8 cellular contexts compared by ENCODE assay signal in the genomic region with DNA sequence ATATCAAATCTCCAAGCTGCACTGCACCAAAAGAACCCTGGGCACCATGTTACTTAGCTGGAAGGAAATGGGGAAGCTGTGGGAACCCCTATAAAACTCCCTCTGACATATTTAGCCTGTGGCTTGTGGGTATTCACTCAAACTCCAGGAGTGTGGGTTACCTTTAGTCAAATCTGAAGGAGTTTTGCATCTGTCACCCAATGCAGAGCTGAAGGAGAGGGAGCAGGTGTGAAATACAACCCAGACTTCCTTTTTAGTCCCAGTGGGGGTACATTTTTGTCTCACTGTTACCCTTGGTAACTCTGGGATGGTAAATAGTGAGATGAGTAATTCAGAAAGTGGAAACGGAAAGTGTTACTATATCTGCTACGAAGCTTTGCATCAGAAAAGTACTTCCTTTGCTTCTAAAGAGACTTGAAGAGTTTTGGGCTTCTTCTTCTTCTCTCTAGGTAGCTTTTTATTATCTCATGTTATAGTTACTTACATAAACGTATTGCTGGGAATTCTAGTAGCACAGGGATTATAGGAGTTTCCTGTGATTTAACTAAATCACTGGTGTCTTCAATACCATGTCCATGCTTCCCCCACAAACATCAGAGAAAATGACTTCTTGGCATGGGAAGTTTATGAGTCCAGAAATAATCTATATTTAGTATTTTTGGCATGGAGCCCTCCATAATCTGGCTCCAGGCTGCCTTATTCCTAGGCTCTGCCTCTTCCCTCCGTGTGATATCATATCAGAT.
DNase-seq lines count a peak whose midpoint lies in the region; ATAC-seq, FAIRE-seq and TF ChIP-seq lines count a peak whose summit lies in the region.

No MANE protein-coding gene starts in this region.

- H3K4me2 ChIP-seq in mammary epithelial cell (ENCODE audit: insufficient read depth, low read depth, low read length) (no peak overlapping the region), osteoblast (ENCODE audit: insufficient read depth, low read length) (no peak overlapping the region)

- dilution Hi-C loops in mammary epithelial cell (cut with HindIII; ENCODE audit: low sequenced_read_pairs) = no loop called here

- no TSS peak for BruUV-seq in mammary epithelial cell (replicated peaks; lab: Mats Ljungman, UMichigan)

- no peak overlapping the region for H2AFZ ChIP-seq in mammary epithelial cell (ENCODE audit: low read depth, low read length)
- no peak overlapping the region for H2AFZ ChIP-seq in osteoblast (ENCODE audit: low read length)

- peak; percentile 98 for FAIRE-seq in GM12891 (lab: Jason Lieb, UNC)

- no peak for TF ChIP-seq POLR2A in GM12891 (IDR thresholded peaks at IDR 0.05; ENCODE audit: low read depth, low read length)

- H3K36me3 ChIP-seq in ascending aorta (no peaks in the 10 kb centered on the region), WERI-Rb-1 (no peaks in the 10 kb centered on the region), mammary epithelial cell (ENCODE audit: insufficient read depth, low read length) (no peaks in the 10 kb centered on the region), osteoblast (ENCODE audit: insufficient read depth, low read length) (no peaks in the 10 kb centered on the region)

- TF ChIP-seq CTCF in ascending aorta (IDR thresholded peaks at IDR 0.05) = no peak
- no peak for TF ChIP-seq CTCF in WERI-Rb-1 (IDR thresholded peaks at IDR 0.05; ENCODE audit: low read depth, low read length)
- TF ChIP-seq CTCF in mammary epithelial cell (conservative IDR thresholded peaks at IDR 0.05 in 1 of 2, IDR thresholded peaks at IDR 0.05 in 1 of 2; ENCODE audit: extremely low read depth in 1 of 2, insufficient read depth in 1 of 2, low read depth in 1 of 2, low read length in 2 of 2) = no peak
- TF ChIP-seq CTCF in osteoblast (IDR thresholded peaks at IDR 0.05; ENCODE audit: extremely low read depth, low read depth, low read length) = no peak

- in situ Hi-C loops in mammary epithelial cell (cut with MboI; ENCODE audit: low sequenced_read_pairs in 2 of 2) = no loop called here

- H3K9ac ChIP-seq in mammary epithelial cell (ENCODE audit: insufficient read depth, low read length) = no peak overlapping the region

- CTCF ChIA-PET in mammary epithelial cell (lab: Charles Lee; ENCODE audit: low non-redundant PET) = interaction anchor here (0.6 kb wide), 1 partner anchor 1044 kb away, joined by 3 read pairs; no protein-coding TSS in a partner anchor

- H3K79me2 ChIP-seq in mammary epithelial cell (ENCODE audit: insufficient read depth, low read length) (no peaks in the 10 kb centered on the region), osteoblast (ENCODE audit: insufficient read depth, low read length) (no peaks in the 10 kb centered on the region)

- H3K9me3 ChIP-seq in ascending aorta (no peaks in the 10 kb centered on the region), WERI-Rb-1 (ENCODE audit: severe bottlenecking) (no peaks in the 10 kb centered on the region), mammary epithelial cell (replicated peaks; ENCODE audit: insufficient read depth, low read length) (no peaks in the 10 kb centered on the region), osteoblast (ENCODE audit: low read depth, low read length) (no peaks in the 10 kb centered on the region)

- WGBS in mammary epithelial cell (ENCODE audit: low coverage, missing lambda C conversion rate) = 61% methylated on average over 4 of the region's 4 CpGs

- no peaks in the 10 kb centered on the region for H3K4me1 ChIP-seq in ascending aorta
- no peaks in the 10 kb centered on the region for H3K4me1 ChIP-seq in mammary epithelial cell (ENCODE audit: insufficient read depth, low read length)
- no peaks in the 10 kb centered on the region for H3K4me1 ChIP-seq in osteoblast (ENCODE audit: insufficient read depth, low read length)

- H3K4me3 ChIP-seq in ascending aorta (no peak overlapping the region), WERI-Rb-1 (ENCODE audit: low read depth, low read length) (no peak overlapping the region), mammary epithelial cell (replicated peaks in 1 of 3; ENCODE audit: insufficient read depth in 1 of 3, low read depth in 2 of 3, low read length in 3 of 3) (no peak overlapping the region), osteoblast (ENCODE audit: insufficient read depth, low read length) (no peak overlapping the region)

- intact Hi-C loops in ascending aorta (cut with DNase I) = no loop called here
- intact Hi-C loops in mammary epithelial cell (cut with micrococcal nuclease) = no loop called here

- H3K27ac ChIP-seq in ascending aorta = no peak overlapping the region
- H3K27ac ChIP-seq in WERI-Rb-1 = no peak overlapping the region
- H3K27ac ChIP-seq in mammary epithelial cell (ENCODE audit: insufficient read depth, low read depth, low read length) = no peak overlapping the region
- no peak overlapping the region for H3K27ac ChIP-seq in osteoblast (ENCODE audit: low read depth, low read length)

- H4K20me1 ChIP-seq in mammary epithelial cell (ENCODE audit: insufficient read depth, low read length) (no peaks in the 10 kb centered on the region), osteoblast (ENCODE audit: insufficient read depth, low read length) (no peaks in the 10 kb centered on the region)

- DNase-seq in GM12891 (ENCODE audit: insufficient read length, low spot score) = no peak
- peak; percentile 55 to 58 for DNase-seq in activated T-cell treated with anti-CD3 and anti-CD28 coated beads, Interleukin-2, amount 50 U/mL, for 48 hours
- no peak for DNase-seq in ascending aorta (ENCODE audit: low spot score in 2 of 2)
- DNase-seq in WERI-Rb-1 = no peak
- no peak for DNase-seq in mammary epithelial cell
- DNase-seq in osteoblast (ENCODE audit: insufficient read length, low spot score, missing footprints) = no peak

- peak; percentile 81 for ATAC-seq in GM21367 (IDR thresholded peaks at IDR 0.05; ENCODE audit: unreplicated experiment)
- ATAC-seq in HG03565 (IDR thresholded peaks at IDR 0.05; ENCODE audit: unreplicated experiment) = peak; percentile 76

- H3K27me3 ChIP-seq in ascending aorta = no peaks in the 10 kb centered on the region
- H3K27me3 ChIP-seq in WERI-Rb-1 (ENCODE audit: insufficient read depth, low read depth, severe bottlenecking) = no peaks in the 10 kb centered on the region
- H3K27me3 ChIP-seq in mammary epithelial cell (ENCODE audit: insufficient read depth, low read length) = no peaks in the 10 kb centered on the region
- H3K27me3 ChIP-seq in osteoblast (ENCODE audit: insufficient read depth, low read length) = peaks cover 2% of the 10 kb centered on the region

TF ChIP-seq in GM12891, 5 proteins besides CTCF, POLR2A, EP300 and RAD21:
- TF ChIP-seq POU2F2 (IDR thresholded peaks at IDR 0.05; ENCODE audit: low read depth, low read length) = peak; percentile 99
- no peak for TF ChIP-seq POLR2AphosphoS5 (IDR thresholded peaks at IDR 0.05; ENCODE audit: low read depth, low read length)
- TF ChIP-seq SPI1 (IDR thresholded peaks at IDR 0.05; ENCODE audit: low read depth, low read length) = peak; percentile 85
- no peak for TF ChIP-seq PAX5 (IDR thresholded peaks at IDR 0.05; ENCODE audit: insufficient read depth, low read length, severe bottlenecking)
- TF ChIP-seq TAF1 (IDR thresholded peaks at IDR 0.05; ENCODE audit: low read depth, low read length) = no peak
TF ChIP-seq in GM12891: peak in this region for 2.

Comparison
In these comparisons a context has a peak if more than half of its experiments do, and no peak if none do; other contexts are left out.
1. DNase-seq: peak in activated T-cell treated with anti-CD3 and anti-CD28 coated beads, Interleukin-2, amount 50 U/mL, for 48 hours (2 of 2); none in GM12891 (single experiment), ascending aorta (0 of 2), WERI-Rb-1 (single experiment), mammary epithelial cell (single experiment) and osteoblast (single experiment).